ENCODE assay signal across 9 cellular contexts in the genomic region with DNA sequence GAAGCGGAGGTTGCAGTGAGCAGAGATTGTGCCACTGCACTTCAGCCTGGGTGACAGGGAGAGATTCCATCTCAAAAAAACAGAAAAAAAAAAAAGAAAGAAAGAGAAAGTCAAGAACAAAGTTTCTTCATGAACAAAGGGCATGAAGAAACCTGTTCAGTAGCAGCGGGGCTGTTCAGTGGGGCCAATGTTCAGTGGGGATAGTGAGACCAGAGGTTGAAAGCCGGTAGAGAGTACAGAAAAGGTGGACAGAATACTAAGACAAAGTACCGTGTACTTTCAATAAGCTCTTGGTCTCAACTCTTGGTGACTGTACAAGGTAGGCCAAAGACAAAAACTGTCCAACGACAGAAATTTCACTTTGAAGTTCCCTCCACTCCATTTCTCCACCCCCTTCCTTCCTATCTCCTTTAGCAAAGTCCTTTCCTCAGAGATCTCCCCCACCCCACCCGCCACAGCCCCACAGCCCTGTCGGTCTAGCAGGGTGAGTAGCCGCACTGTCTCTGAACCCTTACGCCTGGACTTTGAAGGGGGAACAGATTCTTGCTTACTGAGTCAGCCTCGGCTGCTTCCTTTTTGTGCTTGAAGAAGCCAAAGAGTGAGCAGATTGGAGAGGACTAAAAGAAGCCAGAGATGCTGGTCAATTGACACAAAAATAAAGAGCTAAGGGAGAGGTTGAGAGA. TPM values are rescaled to one million over a fixed set of nuclear protein-coding genes. Genes with fewer than 3 reads are reported as not detected.
DNase-seq lines count a peak whose midpoint lies in the region; ATAC-seq and TF ChIP-seq lines count a peak whose summit lies in the region.
"Had no signal": no experiment of that assay in that cellular context is flagged by ENCODE, and none has a peak within 500 bp of the region (broad histone marks: within the 10 kb centered on the region; RNA-seq: fewer than 3 reads in every experiment).

No MANE protein-coding gene starts in this region.

- DNase-seq in AG08395 (ENCODE audit: low spot score) (peak; percentile 48), NCI-H226 (peak; percentile 90), epithelial cell of esophagus (ENCODE audit: low read depth) (peak; percentile 69), middle frontal gyrus (ENCODE audit: extremely low spot score, low spot score) (no peak)
- DNase-seq in activated T-cell treated with anti-CD3 and anti-CD28 coated beads, Interleukin-2, amount 50 U/mL, for 4 hours = no peak
- DNase-seq in activated naive CD4-positive, alpha-beta T cell (lab: John Stamatoyannopoulos, UW) = no peak
- DNase-seq: NCI-H1417 treated with DMSO at 0.1 percent for 48 hours had no signal

- no peak for TF ChIP-seq CTCF in epithelial cell of esophagus (IDR thresholded peaks at IDR 0.05; ENCODE audit: insufficient read depth, low read depth, low read length, missing control alignments)

- H3K9me3 Mint-ChIP-seq in activated T-cell treated with anti-CD3 and anti-CD28 coated beads, Interleukin-2, amount 50 U/mL, for 4 hours = no peaks in the 10 kb centered on the region

- no peak for ATAC-seq in HG03565 (IDR thresholded peaks at IDR 0.05; ENCODE audit: unreplicated experiment)
- ATAC-seq in activated T-cell treated with anti-CD3 and anti-CD28 coated beads, Interleukin-2, amount 50 U/mL, for 4 hours = no peak

- H3K4me3 ChIP-seq in epithelial cell of esophagus (ENCODE audit: low read length) = no peak overlapping the region
- H3K4me3 ChIP-seq in mucosa of rectum (ENCODE audit: low read length in 2 of 2) = no peak overlapping the region

- no peaks in the 10 kb centered on the region for H3K36me3 Mint-ChIP-seq in activated T-cell treated with anti-CD3 and anti-CD28 coated beads, Interleukin-2, amount 50 U/mL, for 4 hours (ENCODE audit: insufficient read depth)

- peaks cover 41% of the 10 kb centered on the region for H3K4me1 Mint-ChIP-seq in activated T-cell treated with anti-CD3 and anti-CD28 coated beads, Interleukin-2, amount 50 U/mL, for 4 hours (ENCODE audit: low read depth)

- H3K4me1 ChIP-seq in mucosa of rectum (ENCODE audit: control insufficient read depth in 2 of 2, insufficient read depth in 2 of 2, low read length in 2 of 2) = peaks cover 24 to 27% of the 10 kb centered on the region in 2 donors

- H3K4me3 Mint-ChIP-seq in activated T-cell treated with anti-CD3 and anti-CD28 coated beads, Interleukin-2, amount 50 U/mL, for 4 hours = no peak overlapping the region

- no peak overlapping the region for H3K9ac ChIP-seq in mucosa of rectum (ENCODE audit: low read depth in 1 of 2, low read length in 2 of 2)

- peak overlapping the region; percentile 32 to 48 for H3K27ac ChIP-seq in mucosa of rectum (ENCODE audit: low read depth in 2 of 2, low read length in 2 of 2)

- H3K36me3 ChIP-seq in mucosa of rectum (ENCODE audit: control insufficient read depth in 2 of 2, insufficient read depth in 2 of 2, low read length in 2 of 2) = no peaks in the 10 kb centered on the region

- no peaks in the 10 kb centered on the region for H3K27me3 ChIP-seq in mucosa of rectum (ENCODE audit: control insufficient read depth in 2 of 2, insufficient read depth in 2 of 2, low read length in 2 of 2)

- no peaks in the 10 kb centered on the region for H3K27me3 Mint-ChIP-seq in activated T-cell treated with anti-CD3 and anti-CD28 coated beads, Interleukin-2, amount 50 U/mL, for 4 hours (ENCODE audit: low read depth)

- no peaks in the 10 kb centered on the region for H3K9me3 ChIP-seq in mucosa of rectum (ENCODE audit: control insufficient read depth in 2 of 2, low read length in 2 of 2)

RNA-seq across cellular contexts. Expression of a gene that starts 44.3 kb away (rescaled TPM):
- total RNA-seq in activated T-cell treated with anti-CD3 and anti-CD28 coated beads, Interleukin-2, amount 50 U/mL, for 4 hours = 10 to 100 TPM; 16.8 to 19.5 (median 18.1) TPM

RNA-seq across cellular contexts. Expression of a gene that starts 57.9 kb away (rescaled TPM):
- 100 to 1,000 TPM; 184 to 196 (median 195) TPM for total RNA-seq in activated T-cell treated with anti-CD3 and anti-CD28 coated beads, Interleukin-2, amount 50 U/mL, for 4 hours

Comparison
In these comparisons a context has a peak if more than half of its experiments do, and no peak if none do; other contexts are left out.
1. DNase-seq: peak in AG08395 (single experiment), NCI-H226 (single experiment) and epithelial cell of esophagus (single experiment); none in middle frontal gyrus (single experiment), activated T-cell treated with anti-CD3 and anti-CD28 coated beads, Interleukin-2, amount 50 U/mL, for 4 hours (single experiment) and activated naive CD4-positive, alpha-beta T cell (0 of 4).